29 cellular contexts compared by ENCODE assay signal in genomic region chr4:31005037-31005436, GRCh38.
"Had no signal": no experiment of that assay in that cellular context is flagged by ENCODE, and none has a peak within 500 bp of the region (broad histone marks: within the 10 kb centered on the region; RNA-seq: fewer than 3 reads in every experiment).

No MANE protein-coding gene starts in this region.

- H3K27me3 ChIP-seq: body of pancreas, foreskin keratinocyte, heart left ventricle, pancreas, uterus had no signal

- H3K27me3 Mint-ChIP-seq: activated B cell treated with CpG ODN at 0.5 μM for 24 hours; activated CD8-positive, alpha-beta memory T cell treated with anti-CD3 and anti-CD28 coated beads, Interleukin-2, amount 10 ng/mL, durations not matched to agents 7 days and 5 days; activated naive CD8-positive, alpha-beta T cell; naive B cell; stimulated activated naive CD8-positive, alpha-beta T cell treated with anti-CD3 and anti-CD28 coated beads, Interleukin-15, Interleukin-2, amounts not matched to agents 100 ng/mL and 50 ng/mL, for 24 hours; type B pancreatic cell had no signal

- H3K4me1 ChIP-seq: body of pancreas, foreskin keratinocyte, heart left ventricle, pancreas, prostate gland, uterus had no signal

- H3K9me3 ChIP-seq: body of pancreas, heart left ventricle, left ventricle myocardium inferior, pancreas, prostate gland, thoracic aorta, uterus had no signal

- H3K9me3 Mint-ChIP-seq: nephron progenitor cell; stimulated activated naive CD8-positive, alpha-beta T cell treated with anti-CD3 and anti-CD28 coated beads, Interleukin-15, Interleukin-2, amounts not matched to agents 100 ng/mL and 50 ng/mL, for 24 hours; type B pancreatic cell had no signal

- H3K36me3 ChIP-seq: heart left ventricle, left ventricle myocardium inferior, pancreas, prostate gland, thoracic aorta, uterus had no signal

- H3K27ac ChIP-seq: body of pancreas, coronary artery, foreskin keratinocyte, left ventricle myocardium inferior, pancreas, prostate gland, skin epidermis, thoracic aorta, uterus had no signal

- H3K4me3 Mint-ChIP-seq: activated B cell treated with CpG ODN at 0.5 μM for 24 hours; activated CD8-positive, alpha-beta memory T cell treated with anti-CD3 and anti-CD28 coated beads, Interleukin-2, amount 10 ng/mL, durations not matched to agents 7 days and 5 days; activated CD8-positive, alpha-beta T cell treated with anti-CD3 and anti-CD28 coated beads, Interleukin-2, amount 10 ng/mL, durations not matched to agents 7 days and 5 days; activated naive CD8-positive, alpha-beta T cell; naive B cell; nephron progenitor cell; stimulated activated effector memory CD8-positive, alpha-beta T cell treated with anti-CD3 and anti-CD28 coated beads, Interleukin-12 subunit alpha, Interleukin-12 subunit beta, amount 100 ng/mL, for 72 hours; stimulated activated naive CD8-positive, alpha-beta T cell treated with anti-CD3 and anti-CD28 coated beads, Interleukin-15, Interleukin-2, amounts not matched to agents 100 ng/mL and 50 ng/mL, for 24 hours; type B pancreatic cell had no signal

- H3K4me1 Mint-ChIP-seq: activated B cell treated with CpG ODN at 0.5 μM for 24 hours; activated CD8-positive, alpha-beta memory T cell treated with anti-CD3 and anti-CD28 coated beads, Interleukin-2, amount 10 ng/mL, durations not matched to agents 7 days and 5 days; naive B cell; nephron progenitor cell; stimulated activated effector memory CD8-positive, alpha-beta T cell treated with anti-CD3 and anti-CD28 coated beads, Interleukin-12 subunit alpha, Interleukin-12 subunit beta, amount 100 ng/mL, for 72 hours had no signal

- DNase-seq: activated B cell treated with CpG ODN at 0.5 μM for 24 hours; activated CD8-positive, alpha-beta memory T cell treated with anti-CD3 and anti-CD28 coated beads, Interleukin-2, amount 10 ng/mL, durations not matched to agents 7 days and 5 days; activated CD8-positive, alpha-beta T cell treated with anti-CD3 and anti-CD28 coated beads, Interleukin-2, amount 10 ng/mL, durations not matched to agents 7 days and 5 days; activated effector memory CD4-positive, alpha-beta T cell treated with Interleukin-2 at 50 U/mL for 16 hours; activated naive CD4-positive, alpha-beta T cell treated with Interleukin-2 at 50 U/mL for 16 hours; aorta; body of pancreas; cerebellar nuclear complex; foreskin keratinocyte; heart left ventricle; kidney glomerular epithelial cell; left ventricle myocardium inferior; naive B cell; nephron progenitor cell; nucleus accumbens; pancreas; retina; stimulated activated CD4-positive, alpha-beta T cell treated with anti-CD3 and anti-CD28 coated beads, Interleukin-4, amount 100 ng/mL, for 24 hours; uterus had no signal

- ATAC-seq: activated CD8-positive, alpha-beta memory T cell treated with anti-CD3 and anti-CD28 coated beads, Interleukin-2, amount 10 ng/mL, durations not matched to agents 7 days and 5 days; activated CD8-positive, alpha-beta T cell treated with anti-CD3 and anti-CD28 coated beads, Interleukin-2, amount 10 ng/mL, durations not matched to agents 7 days and 5 days; body of pancreas; esophagus mucosa; foreskin keratinocyte; pancreas; sciatic nerve; stimulated activated effector memory CD8-positive, alpha-beta T cell treated with anti-CD3 and anti-CD28 coated beads, Interleukin-12 subunit alpha, Interleukin-12 subunit beta, amount 100 ng/mL, for 72 hours had no signal

- H3K27ac Mint-ChIP-seq: activated B cell treated with CpG ODN at 0.5 μM for 24 hours; activated CD8-positive, alpha-beta memory T cell treated with anti-CD3 and anti-CD28 coated beads, Interleukin-2, amount 10 ng/mL, durations not matched to agents 7 days and 5 days; activated CD8-positive, alpha-beta T cell treated with anti-CD3 and anti-CD28 coated beads, Interleukin-2, amount 10 ng/mL, durations not matched to agents 7 days and 5 days; activated naive CD8-positive, alpha-beta T cell; nephron progenitor cell; stimulated activated effector memory CD8-positive, alpha-beta T cell treated with anti-CD3 and anti-CD28 coated beads, Interleukin-12 subunit alpha, Interleukin-12 subunit beta, amount 100 ng/mL, for 72 hours; stimulated activated naive CD8-positive, alpha-beta T cell treated with anti-CD3 and anti-CD28 coated beads, Interleukin-15, Interleukin-2, amounts not matched to agents 100 ng/mL and 50 ng/mL, for 24 hours; type B pancreatic cell had no signal

- H3K36me3 Mint-ChIP-seq: activated CD8-positive, alpha-beta memory T cell treated with anti-CD3 and anti-CD28 coated beads, Interleukin-2, amount 10 ng/mL, durations not matched to agents 7 days and 5 days; activated naive CD8-positive, alpha-beta T cell; naive B cell; stimulated activated effector memory CD8-positive, alpha-beta T cell treated with anti-CD3 and anti-CD28 coated beads, Interleukin-12 subunit alpha, Interleukin-12 subunit beta, amount 100 ng/mL, for 72 hours had no signal

- H3K4me3 ChIP-seq: body of pancreas, coronary artery, heart left ventricle, left ventricle myocardium inferior, pancreas, prostate gland, skin epidermis, thoracic aorta, uterus had no signal
